13 cellular contexts compared by ENCODE assay signal in the genomic region with DNA sequence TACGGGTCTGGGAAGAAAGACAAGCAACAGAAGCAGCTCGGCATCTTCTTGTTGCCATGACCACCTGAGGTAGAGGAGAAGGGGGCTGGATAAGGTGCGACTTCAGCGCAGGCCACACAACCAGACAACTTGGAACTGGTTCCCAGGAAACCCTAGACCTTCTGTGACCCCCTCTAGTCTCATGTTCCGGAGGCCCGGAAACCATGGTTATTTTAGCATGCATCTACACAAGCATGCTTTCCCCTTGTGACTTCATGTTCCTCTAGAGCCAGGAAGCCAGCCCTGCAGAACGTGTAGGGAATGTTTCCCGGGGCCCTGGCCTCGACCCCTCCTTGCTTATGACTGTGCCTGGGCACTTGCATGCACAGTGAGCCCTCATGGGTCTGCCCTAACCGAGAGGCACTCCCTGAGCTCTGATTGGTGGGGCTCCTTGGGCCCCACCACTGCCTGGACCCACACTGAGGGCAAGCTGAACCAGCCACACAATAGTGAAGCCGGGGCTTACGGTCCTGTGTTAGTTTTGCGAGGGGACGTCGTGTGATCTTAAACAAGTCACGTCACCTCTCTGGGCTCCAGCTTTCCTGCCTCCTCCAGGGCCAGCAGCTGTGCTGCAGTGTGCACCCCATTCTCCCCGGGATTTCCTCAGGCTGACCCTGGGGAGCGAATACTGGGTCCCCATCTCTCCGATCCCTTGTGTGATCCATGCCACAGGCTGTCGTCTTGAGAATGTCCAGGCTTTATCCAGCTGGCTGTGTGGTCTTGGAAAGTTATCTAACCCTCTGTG. TPM values are rescaled to one million over a fixed set of nuclear protein-coding genes. Genes with fewer than 3 reads are reported as not detected.
DNase-seq lines count a peak whose midpoint lies in the region; ATAC-seq and TF ChIP-seq lines count a peak whose summit lies in the region.
"Had no signal": no experiment of that assay in that cellular context is flagged by ENCODE, and none has a peak within 500 bp of the region (broad histone marks: within the 10 kb centered on the region; RNA-seq: fewer than 3 reads in every experiment).

No MANE protein-coding gene starts in this region.

- H3K9me3 Mint-ChIP-seq in natural killer cell treated with Interleukin-12 subunit alpha and Interleukin-12 subunit beta and Interleukin-15 and Interleukin-18, amount 100 ng/mL, for 72 hours: no peaks in the 10 kb centered on the region
- no peaks in the 10 kb centered on the region for H3K9me3 Mint-ChIP-seq in natural killer cell
- H3K9me3 Mint-ChIP-seq in WTC11: no peaks in the 10 kb centered on the region
- H3K9me3 Mint-ChIP-seq: CD4-positive, alpha-beta T cell; H9; IgD-negative memory B cell had no signal

- H3K4me3 Mint-ChIP-seq in natural killer cell treated with Interleukin-12 subunit alpha and Interleukin-12 subunit beta and Interleukin-15 and Interleukin-18, amount 100 ng/mL, for 72 hours: no peak overlapping the region
- H3K4me3 Mint-ChIP-seq in natural killer cell (no peak overlapping the region), WTC11 (no peak overlapping the region)
- H3K4me3 Mint-ChIP-seq: CD4-positive, alpha-beta T cell; H9; IgD-negative memory B cell had no signal

- peak; percentile 27 to 32 for ATAC-seq in natural killer cell treated with Interleukin-12 subunit alpha and Interleukin-12 subunit beta and Interleukin-15 and Interleukin-18, amount 100 ng/mL, for 72 hours
- ATAC-seq in natural killer cell: no peak
- no peak for ATAC-seq in WTC11

- POLR2A ChIA-PET in WTC11 (lab: Charles Lee): no interaction called here

- no peak overlapping the region for H3K27ac Mint-ChIP-seq in natural killer cell treated with Interleukin-12 subunit alpha and Interleukin-12 subunit beta and Interleukin-15 and Interleukin-18, amount 100 ng/mL, for 72 hours
- H3K27ac Mint-ChIP-seq in natural killer cell (no peak overlapping the region), WTC11 (0 out of 2 replicates have a peak overlapping the region, but pooled peaks have one; percentile 27)
- H3K27ac Mint-ChIP-seq: CD4-positive, alpha-beta T cell; H9; IgD-negative memory B cell had no signal

- TF ChIP-seq CTCF in natural killer cell (IDR thresholded peaks at IDR 0.05) (no peak), WTC11 (IDR thresholded peaks at IDR 0.05) (no peak)

- CTCF ChIA-PET in WTC11 (lab: Charles Lee): interaction anchor here (0.7 to 0.9 kb wide), 3 partner anchors 10 to 67 kb away, joined by 3 read pairs; no protein-coding TSS in a partner anchor

- H3K36me3 Mint-ChIP-seq in natural killer cell treated with Interleukin-12 subunit alpha and Interleukin-12 subunit beta and Interleukin-15 and Interleukin-18, amount 100 ng/mL, for 72 hours: no peaks in the 10 kb centered on the region
- H3K36me3 Mint-ChIP-seq in natural killer cell (no peaks in the 10 kb centered on the region), WTC11 (no peaks in the 10 kb centered on the region)
- H3K36me3 Mint-ChIP-seq: IgD-negative memory B cell had no signal

- intact Hi-C loops in natural killer cell (cut with micrococcal nuclease): no loop called here

- H3K4me1 Mint-ChIP-seq in natural killer cell treated with Interleukin-12 subunit alpha and Interleukin-12 subunit beta and Interleukin-15 and Interleukin-18, amount 100 ng/mL, for 72 hours (ENCODE audit: low read depth in 2 of 2): no peaks in the 10 kb centered on the region
- H3K4me1 Mint-ChIP-seq in natural killer cell: no peaks in the 10 kb centered on the region
- no peaks in the 10 kb centered on the region for H3K4me1 Mint-ChIP-seq in WTC11
- H3K4me1 Mint-ChIP-seq: H9 had no signal

- peaks cover 19 to 22% of the 10 kb centered on the region in 2 donors for H3K27me3 Mint-ChIP-seq in natural killer cell treated with Interleukin-12 subunit alpha and Interleukin-12 subunit beta and Interleukin-15 and Interleukin-18, amount 100 ng/mL, for 72 hours
- H3K27me3 Mint-ChIP-seq in natural killer cell (ENCODE audit: low read depth in 2 of 2) (peaks cover 20 to 29% of the 10 kb centered on the region in 2 donors), WTC11 (ENCODE audit: low read depth) (no peaks in the 10 kb centered on the region)

- no peak for DNase-seq in natural killer cell treated with Interleukin-12 subunit alpha and Interleukin-12 subunit beta and Interleukin-15 and Interleukin-18, amount 100 ng/mL, for 72 hours (ENCODE audit: low spot score)
- DNase-seq in natural killer cell (no peak), WTC11 (ENCODE audit: low spot score) (no peak), left kidney (ENCODE audit: low read depth, low spot score) (peak; percentile 75), NCI-H1436 (lab: John Stamatoyannopoulos, UW) (no peak), kidney glomerular epithelial cell (lab: John Stamatoyannopoulos, UW) (no peak), Ammon's horn (ENCODE audit: low spot score) (no peak)
- DNase-seq: ACHN; Caco-2; CD4-positive, alpha-beta T cell; GOT3; H9 had no signal

TF ChIP-seq in WTC11, 78 proteins besides CTCF, POLR2A, EP300 and RAD21 (continues in another document):
- TF ChIP-seq NFYB (CRISPR knock-in tag; conservative IDR thresholded peaks at IDR 0.05; ENCODE audit: low read depth): no peak
- TF ChIP-seq FOXP4 (CRISPR knock-in tag; IDR thresholded peaks at IDR 0.05): no peak
- TF ChIP-seq ESRRA (CRISPR knock-in tag; IDR thresholded peaks at IDR 0.05; ENCODE audit: borderline replicate concordance): no peak
- TF ChIP-seq CDX4 (CRISPR knock-in tag; IDR thresholded peaks at IDR 0.05; ENCODE audit: borderline replicate concordance): no peak
- TF ChIP-seq, protein P1, sequence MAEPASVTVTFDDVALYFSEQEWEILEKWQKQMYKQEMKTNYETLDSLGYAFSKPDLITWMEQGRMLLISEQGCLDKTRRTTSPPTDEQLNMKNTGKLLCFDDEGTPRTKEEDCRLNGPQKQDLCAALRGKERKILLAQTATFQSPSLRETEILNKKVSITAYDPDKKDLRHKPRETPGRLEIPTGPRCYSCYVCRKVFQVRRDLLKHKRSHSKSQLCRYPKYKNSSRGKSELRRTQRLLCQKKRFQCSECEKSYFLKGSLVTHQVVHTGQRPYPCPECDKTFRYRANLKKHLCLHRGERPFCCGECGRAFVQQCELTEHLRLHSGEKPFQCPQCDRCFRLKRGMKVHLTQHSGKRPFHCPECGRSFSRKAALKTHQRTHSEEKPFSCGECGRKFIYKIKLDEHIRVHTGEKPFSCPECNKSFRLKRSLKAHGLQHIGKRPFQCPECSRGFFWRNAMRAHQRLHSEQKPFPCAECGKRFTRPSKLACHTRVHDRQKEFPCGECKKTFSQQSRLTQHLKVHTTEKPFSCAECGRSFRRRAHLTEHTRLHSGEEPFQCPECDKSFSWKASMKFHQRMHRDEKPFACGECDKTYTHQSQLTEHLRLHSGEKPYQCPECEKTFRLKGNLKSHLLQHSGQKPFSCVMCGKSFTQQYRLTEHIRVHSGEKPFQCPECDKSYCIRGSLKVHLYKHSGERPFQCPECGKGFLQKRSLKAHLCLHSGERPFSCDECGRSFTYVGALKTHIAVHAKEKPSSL (CRISPR knock-in tag; conservative IDR thresholded peaks at IDR 0.05): no peak
- no peak for TF ChIP-seq TEAD1 (CRISPR knock-in tag; IDR thresholded peaks at IDR 0.05)
- TF ChIP-seq CBFB (CRISPR knock-in tag; IDR thresholded peaks at IDR 0.05; ENCODE audit: low read depth): no peak
- no peak for TF ChIP-seq TCF7 (CRISPR knock-in tag; IDR thresholded peaks at IDR 0.05; ENCODE audit: low read depth)
- no peak for TF ChIP-seq RORB (CRISPR knock-in tag; IDR thresholded peaks at IDR 0.05)

RNA-seq across cellular contexts. Expression of gene MX2, which starts 12.0 kb away (rescaled TPM):
- 10 to 100 TPM in 1 of 2 donors, 1 to 10 TPM in 1; 7.9 to 14.1 TPM for total RNA-seq in natural killer cell treated with Interleukin-12 subunit alpha and Interleukin-12 subunit beta and Interleukin-15 and Interleukin-18, amount 100 ng/mL, for 72 hours
- 10 to 100 TPM; 37.9 to 73.9 (median 42.6) TPM for total RNA-seq in natural killer cell
- 2.6 to 4.0 TPM (median 2.7 TPM) in 3 replicates for total RNA-seq in WTC11 (2021)

RNA-seq across cellular contexts. Expression of gene FAM3B, which starts 33.2 kb away (rescaled TPM):
- total RNA-seq in natural killer cell treated with Interleukin-12 subunit alpha and Interleukin-12 subunit beta and Interleukin-15 and Interleukin-18, amount 100 ng/mL, for 72 hours: not detected
- total RNA-seq in natural killer cell (under 1 TPM in 1 of 3 donors, not detected in 2; 0.48 TPM), WTC11 (2021) (1.4 to 3.6 TPM (median 3.0 TPM) in 3 replicates)
- total RNA-seq: CD4-positive, alpha-beta T cell had no signal

Comparison
In these comparisons a context has a peak if more than half of its experiments do, and no peak if none do; other contexts are left out.
1. ATAC-seq: peak in natural killer cell treated with Interleukin-12 subunit alpha and Interleukin-12 subunit beta and Interleukin-15 and Interleukin-18, amount 100 ng/mL, for 72 hours (2 of 2); none in natural killer cell (0 of 3) and WTC11 (single experiment).